ENCODE assay signal across 8 cellular contexts in genomic region chr13:40777166-40777956, GRCh38. TPM values are rescaled to one million over a fixed set of nuclear protein-coding genes. Genes with fewer than 3 reads are reported as not detected.
DNase-seq lines count a peak whose midpoint lies in the region; ATAC-seq and TF ChIP-seq lines count a peak whose summit lies in the region.

No MANE protein-coding gene starts in this region.

- ATAC-seq in GM21367 (IDR thresholded peaks at IDR 0.05; ENCODE audit: unreplicated experiment) (peak; percentile 86), HG03558 (IDR thresholded peaks at IDR 0.05; ENCODE audit: extremely low read depth, unreplicated experiment) (peak; percentile 71), Right ventricle myocardium superior (ENCODE audit: poor library complexity) (peak; percentile 92)

- 18% methylated on average over 8 of the region's 8 CpGs for WGBS in prostate gland

- TF ChIP-seq CTCF in prostate gland (IDR thresholded peaks at IDR 0.05): peak; percentile 38 to 77 (median 73)

- TF ChIP-seq POLR2A in prostate gland (IDR thresholded peaks at IDR 0.05): no peak

- no peaks in the 10 kb centered on the region for H3K27me3 ChIP-seq in prostate gland (replicated peaks; ENCODE audit: insufficient read depth)

- H3K27ac ChIP-seq in prostate gland: no peak overlapping the region

- no peak overlapping the region for H3K4me3 ChIP-seq in prostate gland

- H3K4me1 ChIP-seq in prostate gland (replicated peaks): no peaks in the 10 kb centered on the region

- no peaks in the 10 kb centered on the region for H3K36me3 ChIP-seq in prostate gland

- intact Hi-C loops in Right ventricle myocardium superior (cut with DNase I): no loop called here
- intact Hi-C loops in prostate gland (cut with DNase I): loop anchor here (5.0 kb wide), 1 partner anchor 1095 kb away; no protein-coding TSS in a partner anchor

- DNase-seq in EH (ENCODE audit: low read depth) (peak; percentile 68), NOMO-1 (lab: John Stamatoyannopoulos, UW; ENCODE audit: unreplicated experiment in 2 of 2) (peak; percentile 53 to 81), Right ventricle myocardium superior (no peak), prostate gland (ENCODE audit: low spot score) (peak; percentile 44), cerebellar nuclear complex (lab: John Stamatoyannopoulos, UW) (no peak)
- DNase-seq in activated naive CD4-positive, alpha-beta T cell treated with anti-CD3 and anti-CD28 coated beads, Interleukin-2, amount 50 U/mL, for 16 hours: peak; percentile 20

- no peaks in the 10 kb centered on the region for H3K9me3 ChIP-seq in prostate gland

RNA-seq across cellular contexts. Expression of gene MRPS31, which starts 6.4 kb away (rescaled TPM):
- total RNA-seq in Right ventricle myocardium superior: 30.4 TPM
- total RNA-seq in prostate gland: 10 to 100 TPM; 19.2 to 19.9 TPM

RNA-seq across cellular contexts. Expression of gene SLC25A15, which starts 12.1 kb away (rescaled TPM):
- 5.2 TPM for total RNA-seq in Right ventricle myocardium superior
- total RNA-seq in prostate gland: 10 to 100 TPM in 1 of 2 donors, 1 to 10 TPM in 1; 7.4 to 32.8 TPM

Comparison
In these comparisons a context has a peak if more than half of its experiments do, and no peak if none do; other contexts are left out.
1. DNase-seq: peak in EH (single experiment), NOMO-1 (2 of 2), activated naive CD4-positive, alpha-beta T cell treated with anti-CD3 and anti-CD28 coated beads, Interleukin-2, amount 50 U/mL, for 16 hours (single experiment) and prostate gland (single experiment); none in Right ventricle myocardium superior (single experiment) and cerebellar nuclear complex (0 of 2).
2. Peak in every context shown above with its lines, with median percentiles within 50 percentile points of each other: ATAC-seq.